ENCODE assay signal across 1 cellular context in the genomic region with DNA sequence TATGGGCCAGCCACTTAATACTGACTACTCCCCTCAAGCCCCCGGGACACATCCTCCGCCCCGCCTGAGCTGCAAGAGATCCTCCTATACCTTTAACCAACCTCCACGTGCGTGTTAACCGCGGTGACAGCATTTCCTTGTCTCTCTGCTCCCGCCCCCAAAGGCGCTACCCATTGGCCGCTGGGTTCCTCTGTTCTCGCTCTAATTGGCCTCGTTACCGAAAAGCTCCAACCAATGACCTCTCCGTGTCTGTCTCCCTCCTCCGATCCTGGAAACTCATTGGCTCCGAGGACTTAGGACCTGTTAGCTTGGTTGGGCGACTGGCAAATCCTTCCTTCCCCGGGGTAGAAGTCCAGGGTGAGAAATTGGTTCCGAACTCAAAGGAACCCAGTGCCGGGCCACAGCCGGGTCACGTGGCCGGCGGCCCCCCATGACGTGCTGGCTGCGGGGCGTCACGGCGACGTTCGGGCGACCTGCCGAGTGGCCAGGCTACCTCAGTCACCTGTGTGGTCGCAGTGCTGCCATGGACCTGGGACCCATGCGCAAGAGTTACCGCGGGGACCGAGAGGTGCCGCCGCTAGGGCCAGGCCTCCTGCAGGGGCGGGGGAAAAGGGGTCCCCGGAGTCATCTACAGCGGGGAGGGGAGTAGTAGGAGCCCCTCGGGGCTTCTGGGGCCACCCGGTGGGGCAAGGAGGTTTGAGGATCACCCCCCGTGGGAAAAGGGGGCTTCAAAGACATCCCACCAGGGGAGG.
A peak's percentile ranks its signal among the peaks of the same experiment; 100 is the strongest.
TF ChIP-seq lines count a peak whose summit lies in the region.

A gene (plus strand): TSS at position 326 of the 752 bp plus-strand sequence. CDS start 105 bp downstream, at position 431.

TF ChIP-seq in HepG2, 621 proteins besides CTCF, POLR2A, EP300 and RAD21 (continued from another document and continues in another):
- TF ChIP-seq, protein P1, sequence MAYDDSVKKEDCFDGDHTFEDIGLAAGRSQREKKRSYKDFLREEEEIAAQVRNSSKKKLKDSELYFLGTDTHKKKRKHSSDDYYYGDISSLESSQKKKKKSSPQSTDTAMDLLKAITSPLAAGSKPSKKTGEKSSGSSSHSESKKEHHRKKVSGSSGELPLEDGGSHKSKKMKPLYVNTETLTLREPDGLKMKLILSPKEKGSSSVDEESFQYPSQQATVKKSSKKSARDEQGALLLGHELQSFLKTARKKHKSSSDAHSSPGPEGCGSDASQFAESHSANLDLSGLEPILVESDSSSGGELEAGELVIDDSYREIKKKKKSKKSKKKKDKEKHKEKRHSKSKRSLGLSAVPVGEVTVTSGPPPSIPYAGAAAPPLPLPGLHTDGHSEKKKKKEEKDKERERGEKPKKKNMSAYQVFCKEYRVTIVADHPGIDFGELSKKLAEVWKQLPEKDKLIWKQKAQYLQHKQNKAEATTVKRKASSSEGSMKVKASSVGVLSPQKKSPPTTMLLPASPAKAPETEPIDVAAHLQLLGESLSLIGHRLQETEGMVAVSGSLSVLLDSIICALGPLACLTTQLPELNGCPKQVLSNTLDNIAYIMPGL (CRISPR knock-in tag; IDR thresholded peaks at IDR 0.05; ENCODE audit: borderline replicate concordance in 1 of 2, low read depth in 1 of 2) = peak; percentile 71 to 82; a peak in 2 of 4 replicates
- TF ChIP-seq ZNF720 (CRISPR knock-in tag; IDR thresholded peaks at IDR 0.05) (no peak), ZNF431 (CRISPR knock-in tag; IDR thresholded peaks at IDR 0.05; ENCODE audit: borderline replicate concordance, low read depth) (peak; percentile 78; the same call in 1 of the 2 replicates), ATF7 (IDR thresholded peaks at IDR 0.05) (no peak), ATF7 (CRISPR knock-in tag; IDR thresholded peaks at IDR 0.05) (no peak), PTBP1 (IDR thresholded peaks at IDR 0.05; ENCODE audit: low read depth, low read length, poor library complexity, severe bottlenecking) (peak; percentile 95), HOXA9 (CRISPR knock-in tag; IDR thresholded peaks at IDR 0.05; ENCODE audit: borderline replicate concordance) (peak; percentile 80; the same call in 1 of the 2 replicates), ZIK1 (CRISPR knock-in tag; IDR thresholded peaks at IDR 0.05; ENCODE audit: borderline replicate concordance, low read depth) (peak; percentile 91), ZNF703 (CRISPR knock-in tag; IDR thresholded peaks at IDR 0.05; ENCODE audit: borderline replicate concordance) (peak; percentile 91; the same call in 1 of the 2 replicates), ZNF549 (CRISPR knock-in tag; IDR thresholded peaks at IDR 0.05) (peak; percentile 86; the same call in 1 of the 2 replicates), SETDB1 (CRISPR knock-in tag; IDR thresholded peaks at IDR 0.05; ENCODE audit: borderline replicate concordance) (peak; percentile 77; the same call in 1 of the 2 replicates), SALL1 (CRISPR knock-in tag; IDR thresholded peaks at IDR 0.05) (peak; percentile 87), NR2F2 (IDR thresholded peaks at IDR 0.05; ENCODE audit: borderline replicate concordance, low read depth) (no peak), SP1 (IDR thresholded peaks at IDR 0.05) (no peak), SP1 (CRISPR knock-in tag; IDR thresholded peaks at IDR 0.05) (peak; percentile 60), ZNF382 (CRISPR knock-in tag; IDR thresholded peaks at IDR 0.05; ENCODE audit: borderline replicate concordance) (no peak), ZSCAN31 (CRISPR knock-in tag; IDR thresholded peaks at IDR 0.05; ENCODE audit: low read depth) (peak; percentile 95), SMYD3 (CRISPR knock-in tag; IDR thresholded peaks at IDR 0.05) (no peak; the same call in none of the 2 replicates), ZNF383 (CRISPR knock-in tag; IDR thresholded peaks at IDR 0.05; ENCODE audit: borderline replicate concordance) (0 out of 2 replicates have a peak, but pooled peaks have one; percentile 67), THAP11 (CRISPR knock-in tag; IDR thresholded peaks at IDR 0.05) (peak; percentile 83), ELF3 (CRISPR knock-in tag; IDR thresholded peaks at IDR 0.05) (peak; percentile 93), DMAP1 (CRISPR knock-in tag; IDR thresholded peaks at IDR 0.05) (peak; percentile 97), ZSCAN12 (CRISPR knock-in tag; IDR thresholded peaks at IDR 0.05) (peak; percentile 82; the same call in 1 of the 2 replicates), SYNCRIP (IDR thresholded peaks at IDR 0.05; ENCODE audit: insufficient read depth, low read depth, low read length) (no peak), BORCS8-MEF2B (CRISPR knock-in tag; IDR thresholded peaks at IDR 0.05) (peak; percentile 91)
- TF ChIP-seq, protein P2, sequence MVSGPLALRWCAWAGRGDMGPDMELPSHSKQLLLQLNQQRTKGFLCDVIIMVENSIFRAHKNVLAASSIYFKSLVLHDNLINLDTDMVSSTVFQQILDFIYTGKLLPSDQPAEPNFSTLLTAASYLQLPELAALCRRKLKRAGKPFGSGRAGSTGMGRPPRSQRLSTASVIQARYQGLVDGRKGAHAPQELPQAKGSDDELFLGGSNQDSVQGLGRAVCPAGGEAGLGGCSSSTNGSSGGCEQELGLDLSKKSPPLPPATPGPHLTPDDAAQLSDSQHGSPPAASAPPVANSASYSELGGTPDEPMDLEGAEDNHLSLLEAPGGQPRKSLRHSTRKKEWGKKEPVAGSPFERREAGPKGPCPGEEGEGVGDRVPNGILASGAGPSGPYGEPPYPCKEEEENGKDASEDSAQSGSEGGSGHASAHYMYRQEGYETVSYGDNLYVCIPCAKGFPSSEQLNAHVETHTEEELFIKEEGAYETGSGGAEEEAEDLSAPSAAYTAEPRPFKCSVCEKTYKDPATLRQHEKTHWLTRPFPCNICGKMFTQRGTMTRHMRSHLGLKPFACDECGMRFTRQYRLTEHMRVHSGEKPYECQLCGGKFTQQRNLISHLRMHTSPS (CRISPR knock-in tag; IDR thresholded peaks at IDR 0.05; ENCODE audit: low read depth) = peak; percentile 59; the same call in 1 of the 2 replicates
- TF ChIP-seq, protein P3, sequence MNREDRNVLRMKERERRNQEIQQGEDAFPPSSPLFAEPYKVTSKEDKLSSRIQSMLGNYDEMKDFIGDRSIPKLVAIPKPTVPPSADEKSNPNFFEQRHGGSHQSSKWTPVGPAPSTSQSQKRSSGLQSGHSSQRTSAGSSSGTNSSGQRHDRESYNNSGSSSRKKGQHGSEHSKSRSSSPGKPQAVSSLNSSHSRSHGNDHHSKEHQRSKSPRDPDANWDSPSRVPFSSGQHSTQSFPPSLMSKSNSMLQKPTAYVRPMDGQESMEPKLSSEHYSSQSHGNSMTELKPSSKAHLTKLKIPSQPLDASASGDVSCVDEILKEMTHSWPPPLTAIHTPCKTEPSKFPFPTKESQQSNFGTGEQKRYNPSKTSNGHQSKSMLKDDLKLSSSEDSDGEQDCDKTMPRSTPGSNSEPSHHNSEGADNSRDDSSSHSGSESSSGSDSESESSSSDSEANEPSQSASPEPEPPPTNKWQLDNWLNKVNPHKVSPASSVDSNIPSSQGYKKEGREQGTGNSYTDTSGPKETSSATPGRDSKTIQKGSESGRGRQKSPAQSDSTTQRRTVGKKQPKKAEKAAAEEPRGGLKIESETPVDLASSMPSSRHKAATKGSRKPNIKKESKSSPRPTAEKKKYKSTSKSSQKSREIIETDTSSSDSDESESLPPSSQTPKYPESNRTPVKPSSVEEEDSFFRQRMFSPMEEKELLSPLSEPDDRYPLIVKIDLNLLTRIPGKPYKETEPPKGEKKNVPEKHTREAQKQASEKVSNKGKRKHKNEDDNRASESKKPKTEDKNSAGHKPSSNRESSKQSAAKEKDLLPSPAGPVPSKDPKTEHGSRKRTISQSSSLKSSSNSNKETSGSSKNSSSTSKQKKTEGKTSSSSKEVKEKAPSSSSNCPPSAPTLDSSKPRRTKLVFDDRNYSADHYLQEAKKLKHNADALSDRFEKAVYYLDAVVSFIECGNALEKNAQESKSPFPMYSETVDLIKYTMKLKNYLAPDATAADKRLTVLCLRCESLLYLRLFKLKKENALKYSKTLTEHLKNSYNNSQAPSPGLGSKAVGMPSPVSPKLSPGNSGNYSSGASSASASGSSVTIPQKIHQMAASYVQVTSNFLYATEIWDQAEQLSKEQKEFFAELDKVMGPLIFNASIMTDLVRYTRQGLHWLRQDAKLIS (CRISPR knock-in tag; IDR thresholded peaks at IDR 0.05) = no peak
- TF ChIP-seq, protein P4, sequence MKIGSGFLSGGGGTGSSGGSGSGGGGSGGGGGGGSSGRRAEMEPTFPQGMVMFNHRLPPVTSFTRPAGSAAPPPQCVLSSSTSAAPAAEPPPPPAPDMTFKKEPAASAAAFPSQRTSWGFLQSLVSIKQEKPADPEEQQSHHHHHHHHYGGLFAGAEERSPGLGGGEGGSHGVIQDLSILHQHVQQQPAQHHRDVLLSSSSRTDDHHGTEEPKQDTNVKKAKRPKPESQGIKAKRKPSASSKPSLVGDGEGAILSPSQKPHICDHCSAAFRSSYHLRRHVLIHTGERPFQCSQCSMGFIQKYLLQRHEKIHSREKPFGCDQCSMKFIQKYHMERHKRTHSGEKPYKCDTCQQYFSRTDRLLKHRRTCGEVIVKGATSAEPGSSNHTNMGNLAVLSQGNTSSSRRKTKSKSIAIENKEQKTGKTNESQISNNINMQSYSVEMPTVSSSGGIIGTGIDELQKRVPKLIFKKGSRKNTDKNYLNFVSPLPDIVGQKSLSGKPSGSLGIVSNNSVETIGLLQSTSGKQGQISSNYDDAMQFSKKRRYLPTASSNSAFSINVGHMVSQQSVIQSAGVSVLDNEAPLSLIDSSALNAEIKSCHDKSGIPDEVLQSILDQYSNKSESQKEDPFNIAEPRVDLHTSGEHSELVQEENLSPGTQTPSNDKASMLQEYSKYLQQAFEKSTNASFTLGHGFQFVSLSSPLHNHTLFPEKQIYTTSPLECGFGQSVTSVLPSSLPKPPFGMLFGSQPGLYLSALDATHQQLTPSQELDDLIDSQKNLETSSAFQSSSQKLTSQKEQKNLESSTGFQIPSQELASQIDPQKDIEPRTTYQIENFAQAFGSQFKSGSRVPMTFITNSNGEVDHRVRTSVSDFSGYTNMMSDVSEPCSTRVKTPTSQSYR (CRISPR knock-in tag; IDR thresholded peaks at IDR 0.05; ENCODE audit: borderline replicate concordance) = no peak; the same call in 1 of the 2 replicates
- TF ChIP-seq, protein P5, sequence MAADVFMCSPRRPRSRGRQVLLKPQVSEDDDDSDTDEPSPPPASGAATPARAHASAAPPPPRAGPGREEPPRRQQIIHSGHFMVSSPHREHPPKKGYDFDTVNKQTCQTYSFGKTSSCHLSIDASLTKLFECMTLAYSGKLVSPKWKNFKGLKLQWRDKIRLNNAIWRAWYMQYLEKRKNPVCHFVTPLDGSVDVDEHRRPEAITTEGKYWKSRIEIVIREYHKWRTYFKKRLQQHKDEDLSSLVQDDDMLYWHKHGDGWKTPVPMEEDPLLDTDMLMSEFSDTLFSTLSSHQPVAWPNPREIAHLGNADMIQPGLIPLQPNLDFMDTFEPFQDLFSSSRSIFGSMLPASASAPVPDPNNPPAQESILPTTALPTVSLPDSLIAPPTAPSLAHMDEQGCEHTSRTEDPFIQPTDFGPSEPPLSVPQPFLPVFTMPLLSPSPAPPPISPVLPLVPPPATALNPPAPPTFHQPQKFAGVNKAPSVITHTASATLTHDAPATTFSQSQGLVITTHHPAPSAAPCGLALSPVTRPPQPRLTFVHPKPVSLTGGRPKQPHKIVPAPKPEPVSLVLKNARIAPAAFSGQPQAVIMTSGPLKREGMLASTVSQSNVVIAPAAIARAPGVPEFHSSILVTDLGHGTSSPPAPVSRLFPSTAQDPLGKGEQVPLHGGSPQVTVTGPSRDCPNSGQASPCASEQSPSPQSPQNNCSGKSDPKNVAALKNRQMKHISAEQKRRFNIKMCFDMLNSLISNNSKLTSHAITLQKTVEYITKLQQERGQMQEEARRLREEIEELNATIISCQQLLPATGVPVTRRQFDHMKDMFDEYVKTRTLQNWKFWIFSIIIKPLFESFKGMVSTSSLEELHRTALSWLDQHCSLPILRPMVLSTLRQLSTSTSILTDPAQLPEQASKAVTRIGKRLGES (CRISPR knock-in tag; IDR thresholded peaks at IDR 0.05; ENCODE audit: borderline replicate concordance) = peak; percentile 91; the same call in 1 of the 2 replicates
- TF ChIP-seq, protein P6, sequence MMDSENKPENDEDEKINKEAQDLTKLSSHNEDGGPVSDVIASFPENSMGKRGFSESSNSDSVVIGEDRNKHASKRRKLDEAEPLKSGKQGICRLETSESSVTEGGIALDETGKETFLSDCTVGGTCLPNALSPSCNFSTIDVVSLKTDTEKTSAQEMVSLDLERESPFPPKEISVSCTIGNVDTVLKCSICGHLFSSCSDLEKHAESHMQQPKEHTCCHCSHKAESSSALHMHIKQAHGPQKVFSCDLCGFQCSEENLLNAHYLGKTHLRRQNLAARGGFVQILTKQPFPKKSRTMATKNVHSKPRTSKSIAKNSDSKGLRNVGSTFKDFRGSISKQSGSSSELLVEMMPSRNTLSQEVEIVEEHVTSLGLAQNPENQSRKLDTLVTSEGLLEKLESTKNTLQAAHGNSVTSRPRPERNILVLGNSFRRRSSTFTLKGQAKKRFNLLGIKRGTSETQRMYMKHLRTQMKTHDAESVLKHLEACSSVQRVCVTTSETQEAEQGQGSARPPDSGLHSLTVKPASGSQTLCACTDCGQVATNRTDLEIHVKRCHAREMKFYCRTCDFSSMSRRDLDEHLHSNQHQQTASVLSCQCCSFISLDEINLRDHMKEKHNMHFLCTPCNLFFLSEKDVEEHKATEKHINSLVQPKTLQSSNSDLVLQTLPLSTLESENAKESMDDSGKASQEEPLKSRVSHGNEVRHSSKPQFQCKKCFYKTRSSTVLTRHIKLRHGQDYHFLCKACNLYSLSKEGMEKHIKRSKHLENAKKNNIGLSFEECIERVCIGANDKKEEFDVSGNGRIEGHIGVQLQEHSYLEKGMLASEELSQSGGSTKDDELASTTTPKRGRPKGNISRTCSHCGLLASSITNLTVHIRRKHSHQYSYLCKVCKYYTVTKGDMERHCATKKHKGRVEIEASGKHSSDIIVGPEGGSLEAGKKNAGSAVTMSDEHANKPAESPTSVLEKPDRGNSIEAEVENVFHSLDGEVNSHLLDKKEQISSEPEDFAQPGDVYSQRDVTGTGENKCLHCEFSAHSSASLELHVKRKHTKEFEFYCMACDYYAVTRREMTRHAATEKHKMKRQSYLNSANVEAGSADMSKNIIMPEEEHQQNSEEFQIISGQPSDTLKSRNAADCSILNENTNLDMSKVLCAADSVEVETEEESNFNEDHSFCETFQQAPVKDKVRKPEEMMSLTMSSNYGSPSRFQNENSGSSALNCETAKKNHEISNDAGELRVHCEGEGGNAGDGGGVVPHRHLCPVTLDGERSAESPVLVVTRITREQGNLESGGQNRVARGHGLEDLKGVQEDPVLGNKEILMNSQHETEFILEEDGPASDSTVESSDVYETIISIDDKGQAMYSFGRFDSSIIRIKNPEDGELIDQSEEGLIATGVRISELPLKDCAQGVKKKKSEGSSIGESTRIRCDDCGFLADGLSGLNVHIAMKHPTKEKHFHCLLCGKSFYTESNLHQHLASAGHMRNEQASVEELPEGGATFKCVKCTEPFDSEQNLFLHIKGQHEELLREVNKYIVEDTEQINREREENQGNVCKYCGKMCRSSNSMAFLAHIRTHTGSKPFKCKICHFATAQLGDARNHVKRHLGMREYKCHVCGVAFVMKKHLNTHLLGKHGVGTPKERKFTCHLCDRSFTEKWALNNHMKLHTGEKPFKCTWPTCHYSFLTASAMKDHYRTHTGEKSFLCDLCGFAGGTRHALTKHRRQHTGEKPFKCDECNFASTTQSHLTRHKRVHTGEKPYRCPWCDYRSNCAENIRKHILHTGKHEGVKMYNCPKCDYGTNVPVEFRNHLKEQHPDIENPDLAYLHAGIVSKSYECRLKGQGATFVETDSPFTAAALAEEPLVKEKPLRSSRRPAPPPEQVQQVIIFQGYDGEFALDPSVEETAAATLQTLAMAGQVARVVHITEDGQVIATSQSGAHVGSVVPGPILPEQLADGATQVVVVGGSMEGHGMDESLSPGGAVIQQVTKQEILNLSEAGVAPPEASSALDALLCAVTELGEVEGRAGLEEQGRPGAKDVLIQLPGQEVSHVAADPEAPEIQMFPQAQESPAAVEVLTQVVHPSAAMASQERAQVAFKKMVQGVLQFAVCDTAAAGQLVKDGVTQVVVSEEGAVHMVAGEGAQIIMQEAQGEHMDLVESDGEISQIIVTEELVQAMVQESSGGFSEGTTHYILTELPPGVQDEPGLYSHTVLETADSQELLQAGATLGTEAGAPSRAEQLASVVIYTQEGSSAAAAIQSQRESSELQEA (CRISPR knock-in tag; IDR thresholded peaks at IDR 0.05; ENCODE audit: not compliant biosample characterization) = peak; percentile 94
